In genomic region chr6:13488015-13488895, GRCh38 we compare ENCODE assay signal across 8 cellular contexts. TPM values are rescaled to one million over a fixed set of nuclear protein-coding genes. Genes with fewer than 3 reads are reported as not detected.
A peak's percentile ranks its signal among the peaks of the same experiment; 100 is the strongest.
DNase-seq lines count a peak whose midpoint lies in the region; ATAC-seq and TF ChIP-seq lines count a peak whose summit lies in the region.

No MANE protein-coding gene starts in this region.

- 25% methylated on average over 57 of the region's 57 CpGs for WGBS in liver
- WGBS in stomach, 5 donors = 13 to 15% (median 14%) methylated on average over 53 to 57 of the region's 57 CpGs

- peak overlapping the region in 1 of 2 donors; percentile 30 for H3K9ac ChIP-seq in liver (ENCODE audit: low read depth in 1 of 2, low read length in 2 of 2)

- intact Hi-C loops in stomach (cut with DNase I; ENCODE audit: low total_unique reads) = no loop called here

- no peaks in the 10 kb centered on the region for H3K9me3 ChIP-seq in liver (ENCODE audit: control insufficient read depth in 4 of 4, low read length in 3 of 4)
- no peaks in the 10 kb centered on the region for H3K9me3 ChIP-seq in stomach

- peak overlapping the region in 1 of 2 donors; percentile 73 for H3K27ac ChIP-seq in liver (ENCODE audit: low read depth in 1 of 2, low read length in 2 of 2)
- peak overlapping the region; percentile 52 to 94 (median 75) for H3K27ac ChIP-seq in stomach

- H3K4me3 Mint-ChIP-seq in chondrocyte (ENCODE audit: unreplicated experiment) = peak overlapping the region; percentile 72

- H3K9me3 Mint-ChIP-seq in chondrocyte (ENCODE audit: low read depth) = no peaks in the 10 kb centered on the region

- TF ChIP-seq CTCF in chondrocyte (IDR thresholded peaks at IDR 0.05) (no peak), liver (IDR thresholded peaks at IDR 0.05; ENCODE audit: low read depth, low read length, missing input control) (no peak), stomach (IDR thresholded peaks at IDR 0.05) (no peak)

- TF ChIP-seq POLR2A in stomach (IDR thresholded peaks at IDR 0.05) = no peak

- H3K27me3 ChIP-seq in liver (ENCODE audit: control insufficient read depth in 4 of 4, insufficient read depth in 4 of 4, low read length in 3 of 4) (no peaks in the 10 kb centered on the region), stomach (no peaks in the 10 kb centered on the region)

- H3K4me3 ChIP-seq in liver (ENCODE audit: low read depth in 1 of 3, low read length in 3 of 3) (peak overlapping the region; percentile 50 to 59 (median 57)), stomach (peak overlapping the region; percentile 74 to 92 (median 86))

- peaks cover 2 to 37% (median 20%) of the 10 kb centered on the region in 4 donors for H3K4me1 ChIP-seq in liver (ENCODE audit: control insufficient read depth in 4 of 4, insufficient read depth in 4 of 4, low read length in 3 of 4)
- H3K4me1 ChIP-seq in stomach = peaks cover 18 to 50% (median 41%) of the 10 kb centered on the region in 4 donors

- no peaks in the 10 kb centered on the region for H3K36me3 Mint-ChIP-seq in chondrocyte (ENCODE audit: low read depth)

- TF ChIP-seq RAD21 in liver (IDR thresholded peaks at IDR 0.05) = no peak

- H3K36me3 ChIP-seq in liver (ENCODE audit: control insufficient read depth in 4 of 4, insufficient read depth in 3 of 4, low read depth in 1 of 4, low read length in 3 of 4) (no peaks in the 10 kb centered on the region), stomach (no peaks in the 10 kb centered on the region)

- peaks cover 10% of the 10 kb centered on the region for H3K4me1 Mint-ChIP-seq in chondrocyte (ENCODE audit: low read depth)

- TF ChIP-seq EP300 in stomach (IDR thresholded peaks at IDR 0.05) = no peak

- DNase-seq in activated naive CD4-positive, alpha-beta T cell treated with Interleukin-2 at 50 U/mL for 16 hours = peak; percentile 12
- DNase-seq in activated naive CD4-positive, alpha-beta T cell treated with anti-CD3 and anti-CD28 coated beads, Interleukin-2, amount 50 U/mL, for 16 hours = no peak
- DNase-seq in SHP77 treated with DMSO at 0.1 percent for 48 hours (lab: John Stamatoyannopoulos, UW) (peak; percentile 29), chondrocyte (ENCODE audit: low spot score) (no peak), stomach (peak; percentile 47)

- no peak for ATAC-seq in HG03139 (IDR thresholded peaks at IDR 0.05; ENCODE audit: unreplicated experiment)
- ATAC-seq in HG02852 (IDR thresholded peaks at IDR 0.05; ENCODE audit: unreplicated experiment) = no peak

- peak overlapping the region; percentile 2 for H3K27ac Mint-ChIP-seq in chondrocyte (ENCODE audit: unreplicated experiment)

- H3K27me3 Mint-ChIP-seq in chondrocyte (ENCODE audit: low read depth) = no peaks in the 10 kb centered on the region

TF ChIP-seq in liver, 16 proteins besides CTCF, POLR2A, EP300 and RAD21:
- no peak for TF ChIP-seq NR2F2 (IDR thresholded peaks at IDR 0.05)
- no peak for TF ChIP-seq ATF3 (IDR thresholded peaks at IDR 0.05)
- TF ChIP-seq SP1 (IDR thresholded peaks at IDR 0.05) = peak; percentile 4
- no peak for TF ChIP-seq HNF4A (conservative IDR thresholded peaks at IDR 0.05)
- no peak for TF ChIP-seq HNF4G (IDR thresholded peaks at IDR 0.05)
- no peak for TF ChIP-seq RXRA (IDR thresholded peaks at IDR 0.05)
- TF ChIP-seq FOXA1 (IDR thresholded peaks at IDR 0.05) = no peak
- TF ChIP-seq, protein P1, sequence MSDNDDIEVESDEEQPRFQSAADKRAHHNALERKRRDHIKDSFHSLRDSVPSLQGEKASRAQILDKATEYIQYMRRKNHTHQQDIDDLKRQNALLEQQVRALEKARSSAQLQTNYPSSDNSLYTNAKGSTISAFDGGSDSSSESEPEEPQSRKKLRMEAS (IDR thresholded peaks at IDR 0.05) = peak; percentile 20
- TF ChIP-seq YY1 (IDR thresholded peaks at IDR 0.05) = no peak
- TF ChIP-seq FOXA2 (IDR thresholded peaks at IDR 0.05) = no peak
- TF ChIP-seq GABPA (IDR thresholded peaks at IDR 0.05 in 1 of 2, conservative IDR thresholded peaks at IDR 0.05 in 1 of 2) = no peak
- no peak for TF ChIP-seq TAF1 (conservative IDR thresholded peaks at IDR 0.05)
- no peak for TF ChIP-seq JUND (IDR thresholded peaks at IDR 0.05)
- no peak for TF ChIP-seq ZBTB33 (IDR thresholded peaks at IDR 0.05)
- TF ChIP-seq EGR1 (IDR thresholded peaks at IDR 0.05; ENCODE audit: low read depth in 2 of 2) = no peak
- TF ChIP-seq, protein P2, sequence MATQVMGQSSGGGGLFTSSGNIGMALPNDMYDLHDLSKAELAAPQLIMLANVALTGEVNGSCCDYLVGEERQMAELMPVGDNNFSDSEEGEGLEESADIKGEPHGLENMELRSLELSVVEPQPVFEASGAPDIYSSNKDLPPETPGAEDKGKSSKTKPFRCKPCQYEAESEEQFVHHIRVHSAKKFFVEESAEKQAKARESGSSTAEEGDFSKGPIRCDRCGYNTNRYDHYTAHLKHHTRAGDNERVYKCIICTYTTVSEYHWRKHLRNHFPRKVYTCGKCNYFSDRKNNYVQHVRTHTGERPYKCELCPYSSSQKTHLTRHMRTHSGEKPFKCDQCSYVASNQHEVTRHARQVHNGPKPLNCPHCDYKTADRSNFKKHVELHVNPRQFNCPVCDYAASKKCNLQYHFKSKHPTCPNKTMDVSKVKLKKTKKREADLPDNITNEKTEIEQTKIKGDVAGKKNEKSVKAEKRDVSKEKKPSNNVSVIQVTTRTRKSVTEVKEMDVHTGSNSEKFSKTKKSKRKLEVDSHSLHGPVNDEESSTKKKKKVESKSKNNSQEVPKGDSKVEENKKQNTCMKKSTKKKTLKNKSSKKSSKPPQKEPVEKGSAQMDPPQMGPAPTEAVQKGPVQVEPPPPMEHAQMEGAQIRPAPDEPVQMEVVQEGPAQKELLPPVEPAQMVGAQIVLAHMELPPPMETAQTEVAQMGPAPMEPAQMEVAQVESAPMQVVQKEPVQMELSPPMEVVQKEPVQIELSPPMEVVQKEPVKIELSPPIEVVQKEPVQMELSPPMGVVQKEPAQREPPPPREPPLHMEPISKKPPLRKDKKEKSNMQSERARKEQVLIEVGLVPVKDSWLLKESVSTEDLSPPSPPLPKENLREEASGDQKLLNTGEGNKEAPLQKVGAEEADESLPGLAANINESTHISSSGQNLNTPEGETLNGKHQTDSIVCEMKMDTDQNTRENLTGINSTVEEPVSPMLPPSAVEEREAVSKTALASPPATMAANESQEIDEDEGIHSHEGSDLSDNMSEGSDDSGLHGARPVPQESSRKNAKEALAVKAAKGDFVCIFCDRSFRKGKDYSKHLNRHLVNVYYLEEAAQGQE (IDR thresholded peaks at IDR 0.05) = no peak

RNA-seq across cellular contexts. Expression of gene GFOD1, which starts 0.9 kb away (rescaled TPM):
- total RNA-seq in chondrocyte (2.0 to 3.1 TPM (median 2.1 TPM) in 3 replicates), liver (10 to 100 TPM in 1 of 2 donors, 1 to 10 TPM in 1; 7.4 to 16.8 TPM), stomach (10 to 100 TPM in 4 of 5 donors, 1 to 10 TPM in 1; 7.6 to 29.4 (median 17.1) TPM)
- polyA plus RNA-seq in liver (1 to 10 TPM; 2.6 TPM), stomach (1 to 10 TPM in 2 of 3 donors, under 1 TPM in 1; 0.76 to 5.3 (median 1.1) TPM)

Comparison
In these comparisons a context has a peak if more than half of its experiments do, and no peak if none do; other contexts are left out.
1. DNase-seq: peak in activated naive CD4-positive, alpha-beta T cell treated with Interleukin-2 at 50 U/mL for 16 hours (single experiment), SHP77 treated with DMSO at 0.1 percent for 48 hours (single experiment) and stomach (single experiment); none in activated naive CD4-positive, alpha-beta T cell treated with anti-CD3 and anti-CD28 coated beads, Interleukin-2, amount 50 U/mL, for 16 hours (single experiment) and chondrocyte (single experiment).